Comparison of ENCODE assay signal across 25 cellular contexts in genomic region chr3:189365609-189366564, GRCh38.
DNase-seq lines count a peak whose midpoint lies in the region; TF ChIP-seq lines count a peak whose summit lies in the region.
"Had no signal": no experiment of that assay in that cellular context is flagged by ENCODE, and none has a peak within 500 bp of the region (broad histone marks: within the 10 kb centered on the region; RNA-seq: fewer than 3 reads in every experiment).

No MANE protein-coding gene starts in this region.

- H3K4me1 Mint-ChIP-seq in MCF 10A (ENCODE audit: insufficient read depth, unreplicated experiment), result peaks cover 7% of the 10 kb centered on the region

- H3K27ac ChIP-seq in breast epithelium (no peak overlapping the region), tibial artery (peak overlapping the region; percentile 30 to 40)
- H3K27ac ChIP-seq: epithelial cell of prostate, PC-9 had no signal

- no peaks in the 10 kb centered on the region for H3K9me3 Mint-ChIP-seq in MCF 10A (ENCODE audit: unreplicated experiment)
- H3K9me3 Mint-ChIP-seq: CD4-positive, alpha-beta T cell; nephron; stimulated activated naive CD8-positive, alpha-beta T cell treated with anti-CD3 and anti-CD28 coated beads, Interleukin-15, Interleukin-2, amounts not matched to agents 100 ng/mL and 50 ng/mL, for 24 hours had no signal

- peak overlapping the region; percentile 49 for H3K27ac Mint-ChIP-seq in MCF 10A (ENCODE audit: low read depth, unreplicated experiment)
- H3K27ac Mint-ChIP-seq: activated CD4-positive, alpha-beta T cell treated with anti-CD3 and anti-CD28 coated beads, Interleukin-2, amount 10 ng/mL, durations not matched to agents 24 days and 14 days; CD4-positive, alpha-beta T cell; nephron; stimulated activated naive CD8-positive, alpha-beta T cell treated with anti-CD3 and anti-CD28 coated beads, Interleukin-15, Interleukin-2, amounts not matched to agents 100 ng/mL and 50 ng/mL, for 24 hours had no signal

- no peak overlapping the region for H3K4me3 Mint-ChIP-seq in MCF 10A (ENCODE audit: unreplicated experiment)
- H3K4me3 Mint-ChIP-seq: activated CD4-positive, alpha-beta T cell treated with anti-CD3 and anti-CD28 coated beads, Interleukin-2, amount 10 ng/mL, durations not matched to agents 24 days and 14 days; CD4-positive, alpha-beta T cell; nephron; stimulated activated naive CD8-positive, alpha-beta T cell treated with anti-CD3 and anti-CD28 coated beads, Interleukin-15, Interleukin-2, amounts not matched to agents 100 ng/mL and 50 ng/mL, for 24 hours had no signal

- no peak for DNase-seq in MCF 10A (ENCODE audit: unreplicated experiment)
- DNase-seq in breast epithelium (ENCODE audit: low spot score in 2 of 2), result no peak
- peak; percentile 59 for DNase-seq in RPMI7951 (ENCODE audit: low read depth)
- peak; percentile 76 for DNase-seq in fibroblast of the aortic adventitia (ENCODE audit: low read depth)
- DNase-seq in tibial artery, result no peak
- no peak for DNase-seq in HAP-1 (ENCODE audit: low spot score in 2 of 2)
- no peak for DNase-seq in NCI-H187 (lab: John Stamatoyannopoulos, UW)
- no peak for DNase-seq in HuH-7.5 (ENCODE audit: low spot score)
- DNase-seq: 8988T; activated CD4-positive, alpha-beta T cell treated with anti-CD3 and anti-CD28 coated beads, Interleukin-2, amount 10 ng/mL, durations not matched to agents 24 days and 14 days; activated CD8-positive, alpha-beta memory T cell treated with anti-CD3 and anti-CD28 coated beads, Interleukin-2, amount 50 U/mL, for 48 hours; activated gamma-delta T cell treated with Interleukin-2 at 50 U/mL for 16 hours; CD4-positive, alpha-beta T cell; dermis blood vessel endothelial cell; DMS53; HCEC 1CT; head of caudate nucleus; islet precursor cell; mesenchymal stem cell; NCI-H2029; NCI-H446 treated with DMSO at 0.1 percent for 48 hours; PC-9 had no signal

- no peaks in the 10 kb centered on the region for H3K4me1 ChIP-seq in breast epithelium
- H3K4me1 ChIP-seq in tibial artery, result peaks cover 0 to 54% (median 13%) of the 10 kb centered on the region in 4 donors
- H3K4me1 ChIP-seq in HAP-1, result no peaks in the 10 kb centered on the region

- H3K4me3 ChIP-seq in breast epithelium, result no peak overlapping the region
- H3K4me3 ChIP-seq in fibroblast of the aortic adventitia (ENCODE audit: low read depth, low read length), result no peak overlapping the region
- no peak overlapping the region for H3K4me3 ChIP-seq in tibial artery
- H3K4me3 ChIP-seq in HAP-1, result no peak overlapping the region
- H3K4me3 ChIP-seq: PC-9 had no signal

- CTCF ChIA-PET in MCF 10A (lab: Yijun Ruan, JAX), result no interaction called here

- in situ Hi-C loops in HAP-1 (cut with MboI; ENCODE audit: low sequenced_read_pairs), result no loop called here

- H3K9me3 ChIP-seq in breast epithelium, result no peaks in the 10 kb centered on the region
- no peaks in the 10 kb centered on the region for H3K9me3 ChIP-seq in tibial artery
- H3K9me3 ChIP-seq in HAP-1, result no peaks in the 10 kb centered on the region

- no TSS peak for BruUV-seq in MCF 10A (replicated peaks; lab: Mats Ljungman, UMichigan)

- TF ChIP-seq CTCF in MCF 10A (IDR thresholded peaks at IDR 0.05; ENCODE audit: unreplicated experiment) (no peak), breast epithelium (IDR thresholded peaks at IDR 0.05) (no peak), fibroblast of the aortic adventitia (IDR thresholded peaks at IDR 0.05; ENCODE audit: insufficient read depth, low read length) (peak; percentile 57), tibial artery (IDR thresholded peaks at IDR 0.05) (peak; percentile 31 to 38)

- POLR2A ChIA-PET in MCF 10A (lab: Yijun Ruan, JAX), result interaction anchor here (0.6 to 1.6 kb wide), 3 partner anchors 10 to 96 kb away, joined by 3 to 9 read pairs (median 7); no protein-coding TSS in a partner anchor

- H3K36me3 ChIP-seq in breast epithelium (no peaks in the 10 kb centered on the region), tibial artery (no peaks in the 10 kb centered on the region), HAP-1 (replicated peaks) (no peaks in the 10 kb centered on the region)

- TF ChIP-seq POLR2A in breast epithelium (IDR thresholded peaks at IDR 0.05), result no peak

- no peaks in the 10 kb centered on the region for H3K36me3 Mint-ChIP-seq in MCF 10A (ENCODE audit: insufficient read depth, unreplicated experiment)

- H3K27me3 Mint-ChIP-seq in MCF 10A (ENCODE audit: insufficient read depth, unreplicated experiment), result no peaks in the 10 kb centered on the region
- H3K27me3 Mint-ChIP-seq: activated CD4-positive, alpha-beta T cell treated with anti-CD3 and anti-CD28 coated beads, Interleukin-2, amount 10 ng/mL, durations not matched to agents 24 days and 14 days; CD4-positive, alpha-beta T cell; stimulated activated naive CD8-positive, alpha-beta T cell treated with anti-CD3 and anti-CD28 coated beads, Interleukin-15, Interleukin-2, amounts not matched to agents 100 ng/mL and 50 ng/mL, for 24 hours had no signal

- intact Hi-C loops in MCF 10A (cut with micrococcal nuclease) (no loop called here), breast epithelium (cut with DNase I; ENCODE audit: low total_unique reads) (no loop called here), tibial artery (cut with DNase I; ENCODE audit: low total_unique reads) (no loop called here)

- no peaks in the 10 kb centered on the region for H3K27me3 ChIP-seq in breast epithelium
- no peaks in the 10 kb centered on the region for H3K27me3 ChIP-seq in tibial artery
- H3K27me3 ChIP-seq in HAP-1 (ENCODE audit: low read depth), result 0 out of 2 replicates have a peak, but pooled peaks cover 2% of the 10 kb centered on the region

Comparison
In these comparisons a context has a peak if more than half of its experiments do, and no peak if none do; other contexts are left out.
1. DNase-seq: peak in RPMI7951 (single experiment) and fibroblast of the aortic adventitia (single experiment); none in MCF 10A (single experiment), breast epithelium (0 of 2), tibial artery (0 of 2), HAP-1 (0 of 2), NCI-H187 (0 of 2) and HuH-7.5 (single experiment).
2. CTCF ChIP-seq: peak in fibroblast of the aortic adventitia (single experiment) and tibial artery (2 of 2); none in MCF 10A (single experiment) and breast epithelium (0 of 3).
3. H3K27ac ChIP-seq: peak in tibial artery (2 of 2); none in breast epithelium (0 of 2).